Comparison of ENCODE assay signal across 8 cellular contexts in the genomic region with DNA sequence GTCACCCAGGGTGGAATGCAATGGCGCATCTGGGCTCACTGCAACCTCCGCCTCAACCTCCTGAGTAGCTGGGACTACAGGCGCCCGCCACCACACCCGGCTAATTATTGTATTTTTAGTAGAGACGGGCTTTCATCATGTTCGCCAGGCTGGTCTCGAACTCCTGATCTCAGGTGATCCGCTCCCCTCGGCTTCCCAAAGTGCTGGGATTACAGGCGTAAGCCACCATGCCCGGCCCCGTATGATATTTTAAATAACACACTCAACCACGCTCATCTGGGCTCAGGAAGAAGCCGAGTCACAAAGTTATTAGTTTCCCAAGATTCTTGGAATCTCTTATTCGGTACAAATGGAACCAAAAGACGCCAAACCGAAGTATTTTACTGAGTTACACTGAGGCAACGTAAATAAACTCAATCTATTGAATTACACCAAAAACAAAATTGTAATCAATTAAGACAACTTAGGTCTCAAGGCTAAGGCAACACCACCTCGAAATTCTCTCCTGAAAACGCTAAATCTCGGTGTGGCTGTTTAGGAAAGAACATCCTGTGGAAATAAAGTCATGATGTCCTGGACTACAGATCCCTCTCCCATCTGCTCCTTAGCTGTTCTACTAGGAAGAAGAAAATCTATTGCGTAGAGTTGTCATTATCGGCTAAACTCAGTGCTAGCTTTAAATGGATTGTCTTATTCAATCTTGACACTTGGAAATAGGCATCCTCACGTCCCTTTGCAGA. TPM values are rescaled to one million over a fixed set of nuclear protein-coding genes. Genes with fewer than 3 reads are reported as not detected.
DNase-seq lines count a peak whose midpoint lies in the region; ATAC-seq, FAIRE-seq and TF ChIP-seq lines count a peak whose summit lies in the region.

No MANE protein-coding gene starts in this region.

- DNase-seq in AG09309 (ENCODE audit: low read depth) (no peak), IMR-90 (no peak), brain microvascular endothelial cell (no peak), HepG2 (ENCODE audit: low spot score) (no peak), transverse colon (no peak), HuH-7.5 (ENCODE audit: low spot score) (no peak), NCI-H2029 treated with DMSO at 0.1 percent for 48 hours (lab: John Stamatoyannopoulos, UW) (no peak)
- DNase-seq in stimulated activated CD4-positive, alpha-beta T cell treated with anti-CD3 and anti-CD28 coated beads, Interleukin-15, amount 100 ng/mL, for 24 hours: no peak

- peak overlapping the region; percentile 89 for H3K14ac ChIP-seq in IMR-90 (replicated peaks; ENCODE audit: low read depth, low read length)

- H3K4me3 ChIP-seq in AG09309 (ENCODE audit: control insufficient read depth, low read depth, low read length) (peak overlapping the region; percentile 73), IMR-90 (ENCODE audit: insufficient read depth, low read depth, low read length) (peak overlapping the region; percentile 73), brain microvascular endothelial cell (ENCODE audit: low read depth, low read length) (peak overlapping the region; percentile 87), HepG2 (replicated peaks in 1 of 3; ENCODE audit: insufficient read depth in 1 of 3, low read depth in 2 of 3, low read length in 3 of 3) (peak overlapping the region; percentile 61 to 82 (median 69)), transverse colon (peak overlapping the region; percentile 66 to 96 (median 76))

- dilution Hi-C loops in IMR-90 (cut with HindIII; ENCODE audit: low sequenced_read_pairs, unreplicated experiment): no loop called here

- H2AFZ ChIP-seq in IMR-90 (replicated peaks; ENCODE audit: low read length, poor library complexity): peak overlapping the region; percentile 96
- peak overlapping the region; percentile 78 for H2AFZ ChIP-seq in HepG2 (ENCODE audit: low read length)

- H3K27ac ChIP-seq in IMR-90 (ENCODE audit: insufficient read depth, low read length): peak overlapping the region; percentile 72
- H3K27ac ChIP-seq in brain microvascular endothelial cell: peak overlapping the region; percentile 86
- H3K27ac ChIP-seq in HepG2 (ENCODE audit: extremely low read length, insufficient read depth, low read length): peak overlapping the region; percentile 97
- peak overlapping the region; percentile 94 to 100 (median 98) for H3K27ac ChIP-seq in transverse colon

- intact Hi-C loops in IMR-90 (cut with micrococcal nuclease): loop anchor here (1.0 to 2.0 kb wide), 2 partner anchors 27 to 41 kb away; a partner anchor contains a TSS
- intact Hi-C loops in HepG2 (cut with micrococcal nuclease; ENCODE audit: unreplicated experiment): loop anchor here (1.0 to 5.0 kb wide), 3 partner anchors 37 to 111 kb away; a partner anchor contains a TSS
- intact Hi-C loops in transverse colon (cut with DNase I; ENCODE audit: low total_unique reads): no loop called here

- no peaks in the 10 kb centered on the region for H3K27me3 ChIP-seq in IMR-90 (ENCODE audit: control insufficient read depth, insufficient read depth, low read length)
- no peaks in the 10 kb centered on the region for H3K27me3 ChIP-seq in brain microvascular endothelial cell (replicated peaks)
- no peaks in the 10 kb centered on the region for H3K27me3 ChIP-seq in HepG2 (ENCODE audit: control insufficient read depth in 1 of 2, insufficient read depth in 2 of 2, low read length in 2 of 2)
- H3K27me3 ChIP-seq in transverse colon: no peaks in the 10 kb centered on the region

- TF ChIP-seq CTCF in AG09309 (IDR thresholded peaks at IDR 0.05; ENCODE audit: control insufficient read depth, insufficient read depth, low read depth, low read length, missing control alignments): no peak
- no peak for TF ChIP-seq CTCF in IMR-90 (conservative IDR thresholded peaks at IDR 0.05; ENCODE audit: low read depth, low read length)
- TF ChIP-seq CTCF in brain microvascular endothelial cell (IDR thresholded peaks at IDR 0.05; ENCODE audit: low read depth, low read length, missing control alignments): no peak
- no peak for TF ChIP-seq CTCF in HepG2 (CRISPR knock-in tag; IDR thresholded peaks at IDR 0.05)
- TF ChIP-seq CTCF in transverse colon (IDR thresholded peaks at IDR 0.05): no peak

- peak overlapping the region; percentile 6; the same call in 1 of the 2 replicates for H2BK20ac ChIP-seq in IMR-90 (ENCODE audit: low read depth, low read length)

- FAIRE-seq in HepG2 (lab: Jason Lieb, UNC): peak; percentile 21

- peaks cover 18 to 28% of the 10 kb centered on the region in 2 experiments for H3K79me1 ChIP-seq in IMR-90 (ENCODE audit: low read depth in 1 of 2, low read length in 2 of 2)

- peak; percentile 1; the same call in 1 of the 2 replicates for ATAC-seq in IMR-90 (ENCODE audit: low read depth)
- ATAC-seq in HepG2: peak; percentile 12

- no peaks in the 10 kb centered on the region for H3K9me3 ChIP-seq in IMR-90 (ENCODE audit: control insufficient read depth, insufficient read depth, low read length)
- H3K9me3 ChIP-seq in HepG2 (ENCODE audit: low read length): no peaks in the 10 kb centered on the region
- H3K9me3 ChIP-seq in transverse colon: no peaks in the 10 kb centered on the region

- H4K20me1 ChIP-seq in IMR-90 (ENCODE audit: insufficient read depth, low read length) (no peaks in the 10 kb centered on the region), HepG2 (ENCODE audit: insufficient read depth, low read length) (no peaks in the 10 kb centered on the region)

- H2AK9ac ChIP-seq in IMR-90 (replicated peaks; ENCODE audit: low read depth, low read length, poor library complexity): peak overlapping the region; percentile 87

- H3K9ac ChIP-seq in IMR-90 (ENCODE audit: low read depth, low read length): peak overlapping the region; percentile 76
- H3K9ac ChIP-seq in HepG2 (ENCODE audit: insufficient read depth, low read depth, low read length): peak overlapping the region; percentile 89

- peak overlapping the region; percentile 74 for H3K18ac ChIP-seq in IMR-90 (ENCODE audit: low read depth, low read length)

- peak overlapping the region; percentile 81 for H4K5ac ChIP-seq in IMR-90 (ENCODE audit: low read depth, low read length)

- BruUV-seq in IMR-90 (replicated peaks; lab: Mats Ljungman, UMichigan) (TSS peak; percentile 51), HepG2 (replicated peaks; lab: Mats Ljungman, UMichigan) (no TSS peak)

- H3K23ac ChIP-seq in IMR-90 (ENCODE audit: low read depth, low read length): peak overlapping the region; percentile 95

- H3K4ac ChIP-seq in IMR-90 (ENCODE audit: low read depth, low read length): peak overlapping the region; percentile 82

- H2BK15ac ChIP-seq in IMR-90 (ENCODE audit: low read depth, low read length): peak overlapping the region; percentile 50; the same call in 2 of the 3 replicates

- in situ Hi-C loops in IMR-90 (cut with MboI; ENCODE audit: low sequenced_read_pairs): no loop called here
- in situ Hi-C loops in brain microvascular endothelial cell (cut with HindIII; ENCODE audit: low pct_ligation_motif_present, low sequenced_read_pairs): no loop called here
- in situ Hi-C loops in HepG2 (cut with HindIII; ENCODE audit: extremely low pct_ligation_motif_present, low pct_unique_long_range_greater_than_20kb): loop anchor here (5.0 kb wide), 1 partner anchor 41 kb away; a partner anchor contains a TSS
- in situ Hi-C loops in transverse colon (cut with MboI; ENCODE audit: low pct_ligation_motif_present in 1 of 4, low pct_unique_long_range_greater_than_20kb in 1 of 4, low sequenced_read_pairs in 3 of 4): no loop called here

- H2BK5ac ChIP-seq in IMR-90 (ENCODE audit: low read depth, low read length, poor library complexity, severe bottlenecking): peak overlapping the region; percentile 81

- peak overlapping the region; percentile 76 for H2BK120ac ChIP-seq in IMR-90 (ENCODE audit: low read depth, low read length)

- H4K91ac ChIP-seq in IMR-90 (ENCODE audit: insufficient read depth, low read depth, low read length): peak overlapping the region; percentile 75

- no peaks in the 10 kb centered on the region for H3K4me1 ChIP-seq in IMR-90 (ENCODE audit: control insufficient read depth, insufficient read depth, low read length)
- peaks cover 27% of the 10 kb centered on the region for H3K4me1 ChIP-seq in HepG2 (ENCODE audit: insufficient read depth, low read length)
- peaks cover 0 to 11% (median 7%) of the 10 kb centered on the region in 4 donors for H3K4me1 ChIP-seq in transverse colon

- WGBS in IMR-90 (ENCODE audit: extremely low coverage in 2 of 2, insufficient read length in 1 of 2), 2 experiments: 20% methylated on average over 1 of the region's 25 CpGs; no CpG with 5 or more reads in 1 of the 2 experiments
- 10% methylated on average over 25 of the region's 25 CpGs for WGBS in HepG2 (ENCODE audit: low lambda C conversion rate)
- WGBS in transverse colon (ENCODE audit: low coverage in 1 of 2), 2 donors: 36 to 37% methylated on average over 16 to 25 of the region's 25 CpGs

- TF ChIP-seq POLR2A in IMR-90 (IDR thresholded peaks at IDR 0.05; ENCODE audit: low read depth, low read length) (no peak), HepG2 (IDR thresholded peaks at IDR 0.05; ENCODE audit: insufficient read depth in 1 of 2, low read depth in 2 of 2, low read length in 2 of 2) (no peak), transverse colon (IDR thresholded peaks at IDR 0.05) (no peak)

- peaks cover 3% of the 10 kb centered on the region; the same call in 1 of the 2 replicates for H3K36me3 ChIP-seq in IMR-90 (ENCODE audit: control insufficient read depth, insufficient read depth, low read length)
- no peaks in the 10 kb centered on the region for H3K36me3 ChIP-seq in brain microvascular endothelial cell (replicated peaks)
- H3K36me3 ChIP-seq in HepG2 (replicated peaks in 1 of 2; ENCODE audit: control insufficient read depth in 1 of 2, insufficient read depth in 2 of 2, low read length in 2 of 2): 0 out of 5 replicates have a peak, but pooled peaks cover 0 to 4% of the 10 kb centered on the region in 2 experiments
- H3K36me3 ChIP-seq in transverse colon: no peaks in the 10 kb centered on the region

- CTCF ChIA-PET in IMR-90 (lab: Yijun Ruan, JAX): interaction anchor here (0.7 to 1.0 kb wide), 3 partner anchors 13 to 254 kb away, joined by 3 to 9 read pairs (median 3); no protein-coding TSS in a partner anchor
- CTCF ChIA-PET in HepG2 (lab: Yijun Ruan, JAX; ENCODE audit: low intra/inter-chr PET ratio, low total read pairs): interaction anchor here (1.1 kb wide), 1 partner anchor 41 kb away, joined by 5 read pairs; no protein-coding TSS in a partner anchor

- peaks cover 7% of the 10 kb centered on the region for H3K79me2 ChIP-seq in HepG2 (ENCODE audit: insufficient read depth, low read length)

- TF ChIP-seq EP300 in HepG2 (IDR thresholded peaks at IDR 0.05; ENCODE audit: low read depth in 2 of 2, low read length in 2 of 2) (no peak), HepG2 (CRISPR knock-in tag; IDR thresholded peaks at IDR 0.05; ENCODE audit: borderline replicate concordance) (no peak), transverse colon (IDR thresholded peaks at IDR 0.05; ENCODE audit: low read depth) (no peak)

- H3K56ac ChIP-seq in IMR-90 (ENCODE audit: extremely low read depth, insufficient read depth, low read length): peak overlapping the region; percentile 98

- POLR2A ChIA-PET in IMR-90 (lab: Charles Lee; ENCODE audit: unreplicated experiment): no interaction called here
- POLR2A ChIA-PET in HepG2 (lab: Yijun Ruan, JAX): interaction anchor here (1.5 to 2.5 kb wide), 5 partner anchors 13 to 110 kb away, joined by 12 to 27 read pairs (median 14); a partner anchor contains a TSS

- H2AK5ac ChIP-seq in IMR-90 (ENCODE audit: low read depth, low read length): peak overlapping the region; percentile 17; the same call in 1 of the 2 replicates

- H3K4me2 ChIP-seq in IMR-90 (ENCODE audit: low read depth, low read length): peak overlapping the region; percentile 90
- H3K4me2 ChIP-seq in HepG2 (ENCODE audit: low read depth, low read length): peak overlapping the region; percentile 75

- peak overlapping the region; percentile 53 to 72 for H4K8ac ChIP-seq in IMR-90 (ENCODE audit: low read depth in 2 of 2, low read length in 2 of 2)

- TF ChIP-seq RAD21 in IMR-90 (IDR thresholded peaks at IDR 0.05; ENCODE audit: low read length): no peak
- TF ChIP-seq RAD21 in HepG2 (CRISPR knock-in tag; IDR thresholded peaks at IDR 0.05): no peak

- no peaks in the 10 kb centered on the region; the same call in 1 of the 2 replicates for H3K9me1 ChIP-seq in IMR-90 (ENCODE audit: insufficient read depth, low read length)

RNA-seq across cellular contexts. Expression of a gene that starts 0.9 kb away (rescaled TPM):
- total RNA-seq in IMR-90 (2012; rRNA removed): 7.0 and 12.8 TPM in 2 replicates
- polyA plus RNA-seq in IMR-90 (2012; rRNA removed): 5.5 and 6.3 TPM in 2 replicates
- 1.2 and 2.2 TPM in 2 replicates for polyA plus RNA-seq in IMR-90 (2012; cell fraction: cytosol; rRNA removed)
- polyA plus RNA-seq in IMR-90 (2012; cell fraction: nucleus; rRNA removed; ENCODE audit: low replicate concordance): 2.3 and 9.4 TPM in 2 replicates
- total RNA-seq in HepG2 (2016; rRNA removed; fragmentation: Illumina TruSeq; extraction: Trizol): 10.0 and 15.6 TPM in 2 replicates
- 2.8 and 5.8 TPM in 2 replicates for total RNA-seq in HepG2 (2016; cell fraction: cytosol; rRNA removed; fragmentation: Illumina TruSeq; extraction: Trizol; ENCODE audit: low read depth)
- 9.8 and 13.9 TPM in 2 replicates for total RNA-seq in HepG2 (2016; cell fraction: insoluble cytoplasmic fraction; rRNA removed; fragmentation: Illumina TruSeq; extraction: Trizol)
- 3.2 and 4.3 TPM in 2 replicates for total RNA-seq in HepG2 (2016; cell fraction: membrane; rRNA removed; fragmentation: Illumina TruSeq; extraction: Trizol)
- total RNA-seq in HepG2 (2016; cell fraction: nucleus; rRNA removed; fragmentation: Illumina TruSeq; extraction: Trizol): 7.9 and 8.8 TPM in 2 replicates
- 4.3 and 7.6 TPM in 2 replicates for polyA plus RNA-seq in HepG2 (2011; rRNA removed)
- 4.0 and 4.3 TPM in 2 replicates for polyA plus RNA-seq in HepG2 (2011; cell fraction: cytosol; rRNA removed)
- 5.0 and 5.6 TPM in 2 replicates for polyA plus RNA-seq in HepG2 (2011; cell fraction: nucleus; rRNA removed)
- polyA plus RNA-seq in HepG2 (2012): 3.6 and 5.3 TPM in 2 replicates
- 0.28 and 0.32 TPM in 2 replicates for polyA plus RNA-seq in HepG2 (2016; cell fraction: cytosol; fragmentation: Illumina TruSeq; extraction: Trizol; ENCODE audit: low read depth)
- polyA plus RNA-seq in HepG2 (2016; cell fraction: insoluble cytoplasmic fraction; fragmentation: Illumina TruSeq; extraction: Trizol; ENCODE audit: low read depth): 9.9 and 10.1 TPM in 2 replicates
- polyA plus RNA-seq in HepG2 (2016; cell fraction: membrane; fragmentation: Illumina TruSeq; extraction: Trizol; ENCODE audit: low read depth): 0.65 and 0.99 TPM in 2 replicates
- polyA plus RNA-seq in HepG2 (2016; cell fraction: nucleus; fragmentation: Illumina TruSeq; extraction: Trizol; ENCODE audit: insufficient read depth, low read depth): 9.3 and 11.2 TPM in 2 replicates
- polyA minus RNA-seq in HepG2 (2011; rRNA and poly(A)+ RNA removed; ENCODE audit: low replicate concordance): 4.6 and 10.2 TPM in 2 replicates
- 4.4 and 6.0 TPM in 2 replicates for polyA minus RNA-seq in HepG2 (2011; cell fraction: cytosol; rRNA and poly(A)+ RNA removed)
- polyA minus RNA-seq in HepG2 (2011; cell fraction: nucleus; rRNA and poly(A)+ RNA removed): 6.2 and 6.3 TPM in 2 replicates
- total RNA-seq in transverse colon: 1 to 10 TPM; 4.5 to 8.4 (median 7.4) TPM

RNA-seq across cellular contexts. Expression of a gene that starts 27.5 kb away (rescaled TPM):
- total RNA-seq in IMR-90 (2012; rRNA removed): 0.54 and 0.83 TPM in 2 replicates
- 0.89 and 0.92 TPM in 2 replicates for polyA plus RNA-seq in IMR-90 (2012; rRNA removed)
- 0.91 and 1.3 TPM in 2 replicates for polyA plus RNA-seq in IMR-90 (2012; cell fraction: cytosol; rRNA removed)
- polyA plus RNA-seq in IMR-90 (2012; cell fraction: nucleus; rRNA removed; ENCODE audit: low replicate concordance): 0.55 and 0.64 TPM in 2 replicates
- total RNA-seq in HepG2 (2016; rRNA removed; fragmentation: Illumina TruSeq; extraction: Trizol): 1.3 and 2.3 TPM in 2 replicates
- 0.53 and 0.71 TPM in 2 replicates for total RNA-seq in HepG2 (2016; cell fraction: cytosol; rRNA removed; fragmentation: Illumina TruSeq; extraction: Trizol; ENCODE audit: low read depth)
- total RNA-seq in HepG2 (2016; cell fraction: insoluble cytoplasmic fraction; rRNA removed; fragmentation: Illumina TruSeq; extraction: Trizol): 1.4 and 2.4 TPM in 2 replicates
- 1.2 and 1.3 TPM in 2 replicates for total RNA-seq in HepG2 (2016; cell fraction: membrane; rRNA removed; fragmentation: Illumina TruSeq; extraction: Trizol)
- total RNA-seq in HepG2 (2016; cell fraction: nucleus; rRNA removed; fragmentation: Illumina TruSeq; extraction: Trizol): 2.1 and 2.5 TPM in 2 replicates
- 1.7 TPM in 2 replicates for polyA plus RNA-seq in HepG2 (2011; rRNA removed)
- 1.2 and 1.6 TPM in 2 replicates for polyA plus RNA-seq in HepG2 (2011; cell fraction: cytosol; rRNA removed)
- polyA plus RNA-seq in HepG2 (2011; cell fraction: nucleus; rRNA removed): 1.4 and 1.8 TPM in 2 replicates
- polyA plus RNA-seq in HepG2 (2012): 1.6 TPM in 2 replicates
- polyA plus RNA-seq in HepG2 (2016; cell fraction: cytosol; fragmentation: Illumina TruSeq; extraction: Trizol; ENCODE audit: low read depth): 0.20 and 0.28 TPM in 2 replicates
- 1.5 and 2.1 TPM in 2 replicates for polyA plus RNA-seq in HepG2 (2016; cell fraction: insoluble cytoplasmic fraction; fragmentation: Illumina TruSeq; extraction: Trizol; ENCODE audit: low read depth)
- polyA plus RNA-seq in HepG2 (2016; cell fraction: membrane; fragmentation: Illumina TruSeq; extraction: Trizol; ENCODE audit: low read depth): 0.54 and 0.77 TPM in 2 replicates
- 0.97 and 2.2 TPM in 2 replicates for polyA plus RNA-seq in HepG2 (2016; cell fraction: nucleus; fragmentation: Illumina TruSeq; extraction: Trizol; ENCODE audit: insufficient read depth, low read depth)
- 1.8 and 4.0 TPM in 2 replicates for polyA minus RNA-seq in HepG2 (2011; rRNA and poly(A)+ RNA removed; ENCODE audit: low replicate concordance)
- 2.5 and 2.7 TPM in 2 replicates for polyA minus RNA-seq in HepG2 (2011; cell fraction: cytosol; rRNA and poly(A)+ RNA removed)
- polyA minus RNA-seq in HepG2 (2011; cell fraction: nucleus; rRNA and poly(A)+ RNA removed): 4.5 and 7.1 TPM in 2 replicates
- 10 to 100 TPM in 2 of 4 donors, 1 to 10 TPM in 2; 5.8 to 15.7 (median 10.3) TPM for total RNA-seq in transverse colon

RNA-seq across cellular contexts. Expression of a gene that starts 43.0 kb away (rescaled TPM):
- total RNA-seq in IMR-90 (2012; rRNA removed) (2.5 and 2.8 TPM in 2 replicates), HepG2 (2016; rRNA removed; fragmentation: Illumina TruSeq; extraction: Trizol) (10.1 and 14.1 TPM in 2 replicates), transverse colon (10 to 100 TPM; 46.4 to 72.2 (median 54.6) TPM)
- polyA plus RNA-seq in IMR-90 (2012; rRNA removed) (1.8 and 2.0 TPM in 2 replicates), HepG2 (2011; rRNA removed) (6.3 and 7.2 TPM in 2 replicates)
- 1.6 TPM in 2 replicates for polyA plus RNA-seq in IMR-90 (2012; cell fraction: cytosol; rRNA removed)
- 1.3 and 1.4 TPM in 2 replicates for polyA plus RNA-seq in IMR-90 (2012; cell fraction: nucleus; rRNA removed; ENCODE audit: low replicate concordance)
- total RNA-seq in HepG2 (2016; cell fraction: cytosol; rRNA removed; fragmentation: Illumina TruSeq; extraction: Trizol; ENCODE audit: low read depth): 2.9 and 3.3 TPM in 2 replicates
- total RNA-seq in HepG2 (2016; cell fraction: insoluble cytoplasmic fraction; rRNA removed; fragmentation: Illumina TruSeq; extraction: Trizol): 9.8 and 14.0 TPM in 2 replicates
- total RNA-seq in HepG2 (2016; cell fraction: membrane; rRNA removed; fragmentation: Illumina TruSeq; extraction: Trizol): 10.0 and 10.9 TPM in 2 replicates
- 8.0 and 9.6 TPM in 2 replicates for total RNA-seq in HepG2 (2016; cell fraction: nucleus; rRNA removed; fragmentation: Illumina TruSeq; extraction: Trizol)
- 6.8 and 7.1 TPM in 2 replicates for polyA plus RNA-seq in HepG2 (2011; cell fraction: cytosol; rRNA removed)
- 4.3 and 4.5 TPM in 2 replicates for polyA plus RNA-seq in HepG2 (2011; cell fraction: nucleus; rRNA removed)
- polyA plus RNA-seq in HepG2 (2012): 7.3 TPM in 2 replicates
- 2.3 and 2.6 TPM in 2 replicates for polyA plus RNA-seq in HepG2 (2016; cell fraction: cytosol; fragmentation: Illumina TruSeq; extraction: Trizol; ENCODE audit: low read depth)
- 10.6 and 11.0 TPM in 2 replicates for polyA plus RNA-seq in HepG2 (2016; cell fraction: insoluble cytoplasmic fraction; fragmentation: Illumina TruSeq; extraction: Trizol; ENCODE audit: low read depth)
- polyA plus RNA-seq in HepG2 (2016; cell fraction: membrane; fragmentation: Illumina TruSeq; extraction: Trizol; ENCODE audit: low read depth): 5.8 TPM in 2 replicates
- polyA plus RNA-seq in HepG2 (2016; cell fraction: nucleus; fragmentation: Illumina TruSeq; extraction: Trizol; ENCODE audit: insufficient read depth, low read depth): 6.0 and 9.1 TPM in 2 replicates
- polyA minus RNA-seq in HepG2 (2011; rRNA and poly(A)+ RNA removed; ENCODE audit: low replicate concordance): 7.4 and 20.0 TPM in 2 replicates
- polyA minus RNA-seq in HepG2 (2011; cell fraction: cytosol; rRNA and poly(A)+ RNA removed): 5.0 and 6.0 TPM in 2 replicates
- 6.0 and 11.5 TPM in 2 replicates for polyA minus RNA-seq in HepG2 (2011; cell fraction: nucleus; rRNA and poly(A)+ RNA removed)
